Comparison of ENCODE assay signal across 1 cellular context in the genomic region with DNA sequence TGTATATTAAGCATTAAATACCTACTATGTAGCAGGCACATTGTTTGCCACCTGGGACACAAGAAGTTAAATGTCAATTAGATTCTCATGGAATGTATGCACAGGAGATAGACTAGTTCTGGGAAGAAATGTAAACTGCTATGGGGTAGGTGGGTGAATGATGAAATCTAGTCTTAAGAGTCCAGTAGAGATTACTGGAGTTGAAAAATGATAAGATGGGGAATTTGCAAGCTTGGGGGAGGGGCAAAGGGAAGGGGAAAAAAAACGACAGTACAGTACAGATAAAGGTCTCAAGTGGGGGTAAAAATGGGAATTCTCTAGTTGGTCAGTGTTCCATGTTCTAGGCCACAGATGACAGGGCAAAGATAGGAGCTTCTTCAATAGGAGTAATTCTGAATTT.
TF ChIP-seq lines count a peak whose summit lies in the region.

No MANE protein-coding gene starts in this region.

TF ChIP-seq in GM23338, 12 proteins besides CTCF, POLR2A, EP300 and RAD21 (continued from another document):
- no peak for TF ChIP-seq ZNF331 (CRISPR knock-in tag; IDR thresholded peaks at IDR 0.05; ENCODE audit: low read depth)
TF ChIP-seq in GM23338: peak in this region for 0.
